In genomic region chr22:46007003-46007847, GRCh38 we compare ENCODE assay signal across 8 cellular contexts. TPM values are rescaled to one million over a fixed set of nuclear protein-coding genes. Genes with fewer than 3 reads are reported as not detected.
A peak's percentile ranks its signal among the peaks of the same experiment; 100 is the strongest.
DNase-seq lines count a peak whose midpoint lies in the region; ATAC-seq and TF ChIP-seq lines count a peak whose summit lies in the region.

No MANE protein-coding gene starts in this region.

- H4K8ac ChIP-seq in IMR-90 (ENCODE audit: low read depth in 2 of 2, low read length in 2 of 2): peak overlapping the region; percentile 59 to 91

- no peaks in the 10 kb centered on the region for H3K27me3 ChIP-seq in AG04450 (ENCODE audit: control insufficient read depth, insufficient read depth, low read length)
- no peaks in the 10 kb centered on the region for H3K27me3 ChIP-seq in IMR-90 (ENCODE audit: control insufficient read depth, insufficient read depth, low read length)
- no peaks in the 10 kb centered on the region for H3K27me3 ChIP-seq in tibial nerve

- H3K4me1 ChIP-seq in IMR-90 (ENCODE audit: control insufficient read depth, insufficient read depth, low read length): peaks cover 30% of the 10 kb centered on the region
- H3K4me1 ChIP-seq in tibial nerve: peaks cover 0 to 60% (median 37%) of the 10 kb centered on the region in 4 donors

- peak overlapping the region; percentile 48; the same call in 1 of the 2 replicates for H3K18ac ChIP-seq in IMR-90 (ENCODE audit: low read depth, low read length)

- dilution Hi-C loops in IMR-90 (cut with HindIII; ENCODE audit: low sequenced_read_pairs, unreplicated experiment): no loop called here

- peak overlapping the region; percentile 87 for H4K91ac ChIP-seq in IMR-90 (ENCODE audit: insufficient read depth, low read depth, low read length)

- H3K56ac ChIP-seq in IMR-90 (ENCODE audit: extremely low read depth, insufficient read depth, low read length): peak overlapping the region; percentile 23; the same call in 1 of the 2 replicates

- TF ChIP-seq EP300 in tibial nerve (IDR thresholded peaks at IDR 0.05): no peak

- peak overlapping the region; percentile 93 for H2AFZ ChIP-seq in IMR-90 (replicated peaks; ENCODE audit: low read length, poor library complexity)

- POLR2A ChIA-PET in AG04450 (lab: Yijun Ruan, JAX) (interaction anchor here (0.6 to 2.7 kb wide), 16 partner anchors 10 to 409 kb away, joined by 3 to 24 read pairs (median 4); partner anchors contain the start of gene TTC38), IMR-90 (lab: Charles Lee; ENCODE audit: unreplicated experiment) (no interaction called here), GM10248 (lab: Yijun Ruan, JAX) (no interaction called here)

- peaks cover 17% of the 10 kb centered on the region for H3K9me3 ChIP-seq in AG04450 (ENCODE audit: control insufficient read depth, insufficient read depth, low read length)
- H3K9me3 ChIP-seq in IMR-90 (ENCODE audit: control insufficient read depth, insufficient read depth, low read length): peaks cover 5% of the 10 kb centered on the region
- H3K9me3 ChIP-seq in tibial nerve: peaks cover 0 to 8% (median 0%) of the 10 kb centered on the region in 4 donors

- TF ChIP-seq RAD21 in IMR-90 (IDR thresholded peaks at IDR 0.05; ENCODE audit: low read length): no peak

- CTCF ChIA-PET in AG04450 (lab: Charles Lee) (interaction anchor here (0.5 to 4.6 kb wide), 48 partner anchors 8 to 535 kb away, joined by 3 to 91 read pairs (median 5); no protein-coding TSS in a partner anchor), IMR-90 (lab: Yijun Ruan, JAX) (interaction anchor here (0.8 to 2.3 kb wide), 12 partner anchors 9 to 306 kb away, joined by 3 to 24 read pairs (median 6); no protein-coding TSS in a partner anchor), GM10248 (lab: Yijun Ruan, JAX) (interaction anchor here (0.6 to 5.2 kb wide), 57 partner anchors 8 to 623 kb away, joined by 3 to 254 read pairs (median 5); partner anchors contain the start of genes GTSE1 and TRMU)

- H3K9ac ChIP-seq in IMR-90 (ENCODE audit: low read depth, low read length): peak overlapping the region; percentile 48; the same call in 1 of the 2 replicates

- peak overlapping the region; percentile 99 for H2AK9ac ChIP-seq in IMR-90 (replicated peaks; ENCODE audit: low read depth, low read length, poor library complexity)

- H3K36me3 ChIP-seq in IMR-90 (ENCODE audit: control insufficient read depth, insufficient read depth, low read length) (no peaks in the 10 kb centered on the region), tibial nerve (no peaks in the 10 kb centered on the region)

- H2AK5ac ChIP-seq in IMR-90 (ENCODE audit: low read depth, low read length): peak overlapping the region; percentile 88

- 81% methylated on average over 15 of the region's 36 CpGs; no CpG with 5 or more reads in 1 of the 2 experiments for WGBS in IMR-90 (ENCODE audit: extremely low coverage in 2 of 2, insufficient read length in 1 of 2), 2 experiments
- 20 to 23% methylated on average over 10 to 19 of the region's 36 CpGs for WGBS in tibial nerve, 2 donors

- H3K79me1 ChIP-seq in IMR-90 (ENCODE audit: low read depth in 1 of 2, low read length in 2 of 2): peaks cover 0 to 8% of the 10 kb centered on the region in 2 experiments; a peak in 1 of 4 replicates

- H3K23ac ChIP-seq in IMR-90 (ENCODE audit: low read depth, low read length): no peak overlapping the region

- peak overlapping the region; percentile 87 for H2BK5ac ChIP-seq in IMR-90 (ENCODE audit: low read depth, low read length, poor library complexity, severe bottlenecking)

- H3K4me3 ChIP-seq in AG04450 (ENCODE audit: low read depth, low read length): no peak overlapping the region; the same call in 1 of the 2 replicates
- no peak overlapping the region for H3K4me3 ChIP-seq in IMR-90 (ENCODE audit: insufficient read depth, low read depth, low read length)
- H3K4me3 ChIP-seq in astrocyte of the cerebellum (ENCODE audit: low read depth, low read length): peak overlapping the region; percentile 16
- peak overlapping the region in 1 of 4 donors; percentile 26 for H3K4me3 ChIP-seq in tibial nerve

- peak overlapping the region; percentile 85 for H3K14ac ChIP-seq in IMR-90 (replicated peaks; ENCODE audit: low read depth, low read length)

- no TSS peak for BruUV-seq in IMR-90 (replicated peaks; lab: Mats Ljungman, UMichigan)

- in situ Hi-C loops in IMR-90 (cut with MboI; ENCODE audit: low sequenced_read_pairs) (loop anchor here (5.0 kb wide), 1 partner anchor 110 kb away; no protein-coding TSS in a partner anchor), astrocyte of the cerebellum (cut with HindIII; ENCODE audit: low sequenced_read_pairs) (loop anchor here (10.0 to 25.0 kb wide), 3 partner anchors 68 to 305 kb away; no protein-coding TSS in a partner anchor)

- peak overlapping the region; percentile 85 for H3K4ac ChIP-seq in IMR-90 (ENCODE audit: low read depth, low read length)

- intact Hi-C loops in IMR-90 (cut with micrococcal nuclease): no loop called here

- peaks cover 13% of the 10 kb centered on the region for H3K9me1 ChIP-seq in IMR-90 (ENCODE audit: insufficient read depth, low read length)

- H3K27ac ChIP-seq in AG04450 (ENCODE audit: low read depth, low read length) (peak overlapping the region; percentile 87), IMR-90 (ENCODE audit: insufficient read depth, low read length) (peak overlapping the region; percentile 67), tibial nerve (peak overlapping the region; percentile 82 to 95 (median 94))

- H2BK20ac ChIP-seq in IMR-90 (ENCODE audit: low read depth, low read length): peak overlapping the region; percentile 54

- H2BK15ac ChIP-seq in IMR-90 (ENCODE audit: low read depth, low read length): no peak overlapping the region; the same call in 2 of the 3 replicates

- H4K20me1 ChIP-seq in IMR-90 (ENCODE audit: insufficient read depth, low read length): no peaks in the 10 kb centered on the region

- H3K4me2 ChIP-seq in IMR-90 (ENCODE audit: low read depth, low read length): peak overlapping the region; percentile 43; the same call in 1 of the 2 replicates

- peak overlapping the region; percentile 93 for H2BK120ac ChIP-seq in IMR-90 (ENCODE audit: low read depth, low read length)

- H4K5ac ChIP-seq in IMR-90 (ENCODE audit: low read depth, low read length): peak overlapping the region; percentile 75

- TF ChIP-seq POLR2A in IMR-90 (IDR thresholded peaks at IDR 0.05; ENCODE audit: low read depth, low read length): no peak
- TF ChIP-seq POLR2A in tibial nerve (IDR thresholded peaks at IDR 0.05): no peak

- ATAC-seq in IMR-90 (ENCODE audit: low read depth): peak; percentile 30
- no peak for ATAC-seq in HG02973 (IDR thresholded peaks at IDR 0.05; ENCODE audit: unreplicated experiment)

- no peak for TF ChIP-seq CTCF in AG04450 (IDR thresholded peaks at IDR 0.05; ENCODE audit: low read depth, low read length)
- TF ChIP-seq CTCF in IMR-90 (conservative IDR thresholded peaks at IDR 0.05; ENCODE audit: low read depth, low read length): no peak
- no peak for TF ChIP-seq CTCF in astrocyte of the cerebellum (IDR thresholded peaks at IDR 0.05; ENCODE audit: low read depth, low read length, missing control alignments)
- TF ChIP-seq CTCF in tibial nerve (IDR thresholded peaks at IDR 0.05): no peak
- no peak for TF ChIP-seq CTCF in GM10248 (IDR thresholded peaks at IDR 0.05; ENCODE audit: control extremely low read depth, extremely low read depth, low read depth, missing control alignments)

- no peak for DNase-seq in AG04450 (ENCODE audit: low read depth, low spot score)
- peak; percentile 72 for DNase-seq in IMR-90
- no peak for DNase-seq in astrocyte of the cerebellum (ENCODE audit: low read depth)
- DNase-seq in kidney tubule cell (ENCODE audit: low spot score): peak; percentile 96
- no peak for DNase-seq in tibial nerve (ENCODE audit: low spot score in 2 of 2)
- DNase-seq in GM10248 (ENCODE audit: extremely low spot score): no peak
- no peak for DNase-seq in putamen (ENCODE audit: low spot score)

TF ChIP-seq in IMR-90, 13 proteins besides CTCF, POLR2A, EP300 and RAD21:
- TF ChIP-seq FOS (IDR thresholded peaks at IDR 0.05; ENCODE audit: low read depth, low read length): 0 out of 2 replicates have a peak, but pooled peaks have one; percentile 33
- peak; percentile 52; the same call in 1 of the 2 replicates for TF ChIP-seq MXI1 (IDR thresholded peaks at IDR 0.05; ENCODE audit: borderline replicate concordance, low read depth, low read length)
- TF ChIP-seq NFE2L2 (IDR thresholded peaks at IDR 0.05; ENCODE audit: low read depth, low read length): no peak
TF ChIP-seq in IMR-90: peak in this region for 2.

RNA-seq across cellular contexts. Expression of gene WNT7B, which starts 30.3 kb away (rescaled TPM):
- 0.56 and 0.71 TPM in 2 replicates for polyA plus RNA-seq in AG04450 (2011; rRNA removed)
- polyA minus RNA-seq in AG04450 (2011; rRNA and poly(A)+ RNA removed): 0.37 and 0.43 TPM in 2 replicates
- under 0.01 TPM in 2 replicates for total RNA-seq in IMR-90 (2012; rRNA removed)
- 0.15 and 0.16 TPM in 2 replicates for polyA plus RNA-seq in IMR-90 (2012; rRNA removed)
- 0.21 and 0.23 TPM in 2 replicates for polyA plus RNA-seq in IMR-90 (2012; cell fraction: cytosol; rRNA removed)
- polyA plus RNA-seq in IMR-90 (2012; cell fraction: nucleus; rRNA removed; ENCODE audit: low replicate concordance): 0.10 and 0.15 TPM in 2 replicates
- not detected for total RNA-seq in tibial nerve

Comparison
In these comparisons a context has a peak if more than half of its experiments do, and no peak if none do; other contexts are left out.
1. DNase-seq: peak in IMR-90 (single experiment) and kidney tubule cell (single experiment); none in AG04450 (single experiment), astrocyte of the cerebellum (single experiment), tibial nerve (0 of 2), GM10248 (single experiment) and putamen (single experiment).
2. Peak in every context shown above with its lines, with median percentiles within 50 percentile points of each other: H3K27ac ChIP-seq.